9 cellular contexts compared by ENCODE assay signal in the genomic region with DNA sequence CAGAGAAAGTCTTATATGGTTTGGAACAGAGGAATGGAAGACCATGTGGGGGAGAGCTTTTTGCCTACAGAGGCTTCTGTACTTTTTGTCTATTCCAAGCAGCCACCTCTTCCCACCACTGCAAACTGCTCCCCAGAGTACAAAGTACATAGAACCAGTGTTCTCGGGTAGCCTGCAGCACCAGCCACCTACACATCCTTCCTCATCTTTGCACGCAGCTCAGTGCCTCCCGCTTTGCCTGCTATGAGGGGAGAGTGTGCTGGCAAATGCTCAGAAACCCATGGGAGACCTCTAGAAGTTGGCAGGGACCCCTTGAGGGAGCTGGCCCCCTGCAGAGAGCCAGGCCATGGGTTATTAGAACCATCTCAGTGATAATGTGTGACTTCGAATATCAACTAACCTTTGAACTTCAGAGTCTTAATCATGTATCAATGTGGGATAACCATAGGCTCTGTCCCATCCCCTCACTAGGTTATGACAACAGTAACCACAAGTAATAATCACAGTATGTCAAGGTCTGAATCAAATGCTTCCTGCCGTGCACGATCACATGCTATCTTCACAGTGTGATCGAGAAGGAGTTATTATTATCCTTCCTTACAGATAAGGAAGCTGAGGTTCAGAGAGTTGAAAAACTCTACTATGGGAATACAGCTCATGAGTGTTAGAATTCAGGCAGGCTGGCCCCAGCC. TPM values are rescaled to one million over a fixed set of nuclear protein-coding genes. Genes with fewer than 3 reads are reported as not detected.
DNase-seq lines count a peak whose midpoint lies in the region; TF ChIP-seq lines count a peak whose summit lies in the region.
"Had no signal": no experiment of that assay in that cellular context is flagged by ENCODE, and none has a peak within 500 bp of the region (broad histone marks: within the 10 kb centered on the region; RNA-seq: fewer than 3 reads in every experiment).

No MANE protein-coding gene starts in this region.

- CTCF ChIA-PET in HEK293 (lab: Yijun Ruan, JAX) (interaction anchor here (0.7 to 1.3 kb wide), 5 partner anchors 20 to 262 kb away, joined by 3 to 7 read pairs (median 3); no protein-coding TSS in a partner anchor), PC-9 (lab: Charles Lee) (interaction anchor here (0.7 kb wide), 2 partner anchors 77 to 93 kb away, joined by 3 read pairs; no protein-coding TSS in a partner anchor)

- H3K27me3 ChIP-seq in PC-9 (ENCODE audit: insufficient read depth, low read depth): no peaks in the 10 kb centered on the region

- intact Hi-C loops in PC-9 (cut with micrococcal nuclease; ENCODE audit: unreplicated experiment): loop anchor here (10.0 kb wide), 2 partner anchors 158 to 792 kb away; no protein-coding TSS in a partner anchor

- no TSS peak for BruUV-seq in PC-9 (replicated peaks; lab: Mats Ljungman, UMichigan)

- TF ChIP-seq CTCF in HEK293 (tag by site-specific recombination; IDR thresholded peaks at IDR 0.05): no peak
- TF ChIP-seq CTCF in PC-9 (conservative IDR thresholded peaks at IDR 0.05): no peak

- H4K20me1 ChIP-seq in PC-9 (ENCODE audit: insufficient read depth): no peaks in the 10 kb centered on the region

- H3K4me3 ChIP-seq in HEK293 (ENCODE audit: low read depth, low read length) (no peak overlapping the region), PC-9 (no peak overlapping the region)

- H3K79me2 ChIP-seq in PC-9 (ENCODE audit: low read depth): no peaks in the 10 kb centered on the region

- H3K4me2 ChIP-seq in PC-9: peak overlapping the region; percentile 65

- H3K4me1 ChIP-seq in HEK293 (ENCODE audit: control insufficient read depth, insufficient read depth, low read length) (peaks cover 13% of the 10 kb centered on the region), PC-9 (replicated peaks; ENCODE audit: insufficient read depth) (peaks cover 15% of the 10 kb centered on the region)

- no peaks in the 10 kb centered on the region for H3K36me3 ChIP-seq in HEK293 (ENCODE audit: control insufficient read depth in 2 of 2, insufficient read depth in 1 of 2, low read length in 2 of 2)
- no peaks in the 10 kb centered on the region for H3K36me3 ChIP-seq in PC-9 (ENCODE audit: low read depth)

- no peaks in the 10 kb centered on the region for H3K9me2 ChIP-seq in PC-9 (ENCODE audit: insufficient read depth)

- peaks cover 50% of the 10 kb centered on the region for H3F3A ChIP-seq in PC-9 (ENCODE audit: insufficient read depth, low read depth)

- no peak overlapping the region for H2AFZ ChIP-seq in PC-9

- H3K9me3 ChIP-seq in HEK293 (ENCODE audit: control insufficient read depth, insufficient read depth, low read depth, low read length) (no peaks in the 10 kb centered on the region), PC-9 (ENCODE audit: insufficient read depth, low read depth) (no peaks in the 10 kb centered on the region)

- DNase-seq in PC-9 (no peak), retina (peak; percentile 23), superior temporal gyrus (ENCODE audit: extremely low spot score) (no peak), NCI-H1105 treated with DMSO at 0.1 percent for 48 hours (lab: John Stamatoyannopoulos, UW) (no peak), HCEC 1CT (no peak), SW 1271 (lab: John Stamatoyannopoulos, UW) (no peak)
- DNase-seq: stimulated activated CD4-positive, alpha-beta T cell treated with anti-CD3 and anti-CD28 coated beads, Interleukin-15, amount 100 ng/mL, for 24 hours had no signal

- no peak overlapping the region for H3K27ac ChIP-seq in HEK293 (ENCODE audit: extremely low read depth, low read depth, low read length)
- H3K27ac ChIP-seq in PC-9: no peak overlapping the region
- peak overlapping the region; percentile 78 for H3K27ac ChIP-seq in cingulate gyrus (ENCODE audit: low read depth, low read length)

- POLR2A ChIA-PET in HEK293 (lab: Yijun Ruan, JAX): interaction anchor here (0.5 kb wide), 1 partner anchor 282 kb away, joined by 4 read pairs; no protein-coding TSS in a partner anchor
- POLR2A ChIA-PET in PC-9 (lab: Charles Lee; ENCODE audit: unreplicated experiment): interaction anchor here (0.6 to 0.8 kb wide), 4 partner anchors 7 to 338 kb away, joined by 3 to 7 read pairs (median 4); no protein-coding TSS in a partner anchor

TF ChIP-seq in HEK293, 187 proteins besides CTCF, POLR2A, EP300 and RAD21:
- TF ChIP-seq SP7 (tag by site-specific recombination; IDR thresholded peaks at IDR 0.05) (peak; percentile 87), GLIS1 (tag by site-specific recombination; IDR thresholded peaks at IDR 0.05) (peak; percentile 65), FEZF1 (tag by site-specific recombination; IDR thresholded peaks at IDR 0.05) (no peak), ZNF701 (tag by site-specific recombination; IDR thresholded peaks at IDR 0.05) (no peak), ZIC2 (tag by site-specific recombination; IDR thresholded peaks at IDR 0.05) (peak; percentile 92), ZNF2 (tag by site-specific recombination; IDR thresholded peaks at IDR 0.05) (no peak), ZNF114 (tag by site-specific recombination; IDR thresholded peaks at IDR 0.05) (no peak), ZNF239 (tag by site-specific recombination; IDR thresholded peaks at IDR 0.05) (no peak), EGR2 (tag by site-specific recombination; IDR thresholded peaks at IDR 0.05; ENCODE audit: low read depth) (peak; percentile 47; the same call in 1 of the 2 replicates), MZF1 (tag by site-specific recombination; IDR thresholded peaks at IDR 0.05; ENCODE audit: borderline replicate concordance) (no peak), ZNF423 (tag by site-specific recombination; IDR thresholded peaks at IDR 0.05) (no peak), ZFHX2 (tag by site-specific recombination; conservative IDR thresholded peaks at IDR 0.05) (peak; percentile 55), ZFP41 (tag by site-specific recombination; IDR thresholded peaks at IDR 0.05; ENCODE audit: borderline replicate concordance) (no peak), ZNF560 (tag by site-specific recombination; IDR thresholded peaks at IDR 0.05; ENCODE audit: borderline replicate concordance) (no peak)
- TF ChIP-seq, protein P1, sequence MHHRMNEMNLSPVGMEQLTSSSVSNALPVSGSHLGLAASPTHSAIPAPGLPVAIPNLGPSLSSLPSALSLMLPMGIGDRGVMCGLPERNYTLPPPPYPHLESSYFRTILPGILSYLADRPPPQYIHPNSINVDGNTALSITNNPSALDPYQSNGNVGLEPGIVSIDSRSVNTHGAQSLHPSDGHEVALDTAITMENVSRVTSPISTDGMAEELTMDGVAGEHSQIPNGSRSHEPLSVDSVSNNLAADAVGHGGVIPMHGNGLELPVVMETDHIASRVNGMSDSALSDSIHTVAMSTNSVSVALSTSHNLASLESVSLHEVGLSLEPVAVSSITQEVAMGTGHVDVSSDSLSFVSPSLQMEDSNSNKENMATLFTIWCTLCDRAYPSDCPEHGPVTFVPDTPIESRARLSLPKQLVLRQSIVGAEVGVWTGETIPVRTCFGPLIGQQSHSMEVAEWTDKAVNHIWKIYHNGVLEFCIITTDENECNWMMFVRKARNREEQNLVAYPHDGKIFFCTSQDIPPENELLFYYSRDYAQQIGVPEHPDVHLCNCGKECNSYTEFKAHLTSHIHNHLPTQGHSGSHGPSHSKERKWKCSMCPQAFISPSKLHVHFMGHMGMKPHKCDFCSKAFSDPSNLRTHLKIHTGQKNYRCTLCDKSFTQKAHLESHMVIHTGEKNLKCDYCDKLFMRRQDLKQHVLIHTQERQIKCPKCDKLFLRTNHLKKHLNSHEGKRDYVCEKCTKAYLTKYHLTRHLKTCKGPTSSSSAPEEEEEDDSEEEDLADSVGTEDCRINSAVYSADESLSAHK (tag by site-specific recombination; IDR thresholded peaks at IDR 0.05): no peak
- TF ChIP-seq, protein P2, sequence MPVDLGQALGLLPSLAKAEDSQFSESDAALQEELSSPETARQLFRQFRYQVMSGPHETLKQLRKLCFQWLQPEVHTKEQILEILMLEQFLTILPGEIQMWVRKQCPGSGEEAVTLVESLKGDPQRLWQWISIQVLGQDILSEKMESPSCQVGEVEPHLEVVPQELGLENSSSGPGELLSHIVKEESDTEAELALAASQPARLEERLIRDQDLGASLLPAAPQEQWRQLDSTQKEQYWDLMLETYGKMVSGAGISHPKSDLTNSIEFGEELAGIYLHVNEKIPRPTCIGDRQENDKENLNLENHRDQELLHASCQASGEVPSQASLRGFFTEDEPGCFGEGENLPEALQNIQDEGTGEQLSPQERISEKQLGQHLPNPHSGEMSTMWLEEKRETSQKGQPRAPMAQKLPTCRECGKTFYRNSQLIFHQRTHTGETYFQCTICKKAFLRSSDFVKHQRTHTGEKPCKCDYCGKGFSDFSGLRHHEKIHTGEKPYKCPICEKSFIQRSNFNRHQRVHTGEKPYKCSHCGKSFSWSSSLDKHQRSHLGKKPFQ (tag by site-specific recombination; IDR thresholded peaks at IDR 0.05): peak; percentile 33; the same call in 1 of the 2 replicates

RNA-seq across cellular contexts. Expression of a gene that starts 22.8 kb away (rescaled TPM):
- 99.5 and 109 TPM in 2 replicates for total RNA-seq in PC-9 (2021)
